Comparison of ENCODE assay signal across 8 cellular contexts in genomic region chr4:77538574-77539157, GRCh38.
DNase-seq lines count a peak whose midpoint lies in the region; ATAC-seq, FAIRE-seq and TF ChIP-seq lines count a peak whose summit lies in the region.

No MANE protein-coding gene starts in this region.

- peaks cover 39% of the 10 kb centered on the region for H3K27me3 ChIP-seq in ACC112 (ENCODE audit: insufficient read depth, low read length)
- no peaks in the 10 kb centered on the region for H3K27me3 ChIP-seq in HepG2 (ENCODE audit: control insufficient read depth in 1 of 2, insufficient read depth in 2 of 2, low read length in 2 of 2)

- H3K4me3 ChIP-seq in ACC112 (ENCODE audit: low read depth, low read length) (peak overlapping the region; percentile 64), HFF-Myc (replicated peaks; ENCODE audit: low read depth, low read length) (no peak overlapping the region), astrocyte of the spinal cord (ENCODE audit: low read depth, low read length) (no peak overlapping the region), HepG2 (replicated peaks in 1 of 3; ENCODE audit: insufficient read depth in 1 of 3, low read depth in 2 of 3, low read length in 3 of 3) (no peak overlapping the region)

- DNase-seq in HFF-Myc (ENCODE audit: extremely low read depth, low read depth) (peak; percentile 7), astrocyte of the spinal cord (ENCODE audit: low read depth, low spot score) (peak; percentile 46), HepG2 (ENCODE audit: low spot score) (peak; percentile 12), T-helper 1 cell (no peak)
- no peak for DNase-seq in effector CD4-positive, alpha-beta T cell
- no peak for DNase-seq in activated naive CD4-positive, alpha-beta T cell treated with Interleukin-2 at 50 U/mL for 16 hours

- TF ChIP-seq POLR2A in HepG2 (IDR thresholded peaks at IDR 0.05; ENCODE audit: insufficient read depth in 1 of 2, low read depth in 2 of 2, low read length in 2 of 2): no peak

- POLR2A ChIA-PET in HepG2 (lab: Yijun Ruan, JAX): no interaction called here

- H2AFZ ChIP-seq in ACC112 (ENCODE audit: low read length, unreplicated experiment) (no peak overlapping the region), HepG2 (ENCODE audit: low read length) (no peak overlapping the region)

- no peak overlapping the region for H3K9ac ChIP-seq in HepG2 (ENCODE audit: insufficient read depth, low read depth, low read length)

- FAIRE-seq in HepG2 (lab: Jason Lieb, UNC): no peak

- no peak overlapping the region for H3K4me2 ChIP-seq in HepG2 (ENCODE audit: low read depth, low read length)

- H3K36me3 ChIP-seq in ACC112 (ENCODE audit: insufficient read depth, low read length) (no peaks in the 10 kb centered on the region), HepG2 (replicated peaks in 1 of 2; ENCODE audit: control insufficient read depth in 1 of 2, insufficient read depth in 2 of 2, low read length in 2 of 2) (no peaks in the 10 kb centered on the region)

- ATAC-seq in HepG2: no peak
- ATAC-seq in GM21423 (IDR thresholded peaks at IDR 0.05; ENCODE audit: unreplicated experiment): no peak

- no peaks in the 10 kb centered on the region for H3K9me3 ChIP-seq in HepG2 (ENCODE audit: low read length)

- no peaks in the 10 kb centered on the region for H4K20me1 ChIP-seq in HepG2 (ENCODE audit: insufficient read depth, low read length)

- H3K4me1 ChIP-seq in ACC112 (ENCODE audit: control insufficient read depth, insufficient read depth, low read length, unreplicated experiment) (peaks cover 24% of the 10 kb centered on the region), HepG2 (ENCODE audit: insufficient read depth, low read length) (peaks cover 9% of the 10 kb centered on the region)

- 0% methylated on average over 4 of the region's 4 CpGs for WGBS in HepG2 (ENCODE audit: low lambda C conversion rate)

- TF ChIP-seq EP300 in HepG2 (IDR thresholded peaks at IDR 0.05; ENCODE audit: low read depth in 2 of 2, low read length in 2 of 2): no peak
- no peak for TF ChIP-seq EP300 in HepG2 (CRISPR knock-in tag; IDR thresholded peaks at IDR 0.05; ENCODE audit: borderline replicate concordance)

- BruUV-seq in HepG2 (replicated peaks; lab: Mats Ljungman, UMichigan): no TSS peak

- peak overlapping the region; percentile 78 for H3K27ac ChIP-seq in ACC112 (ENCODE audit: low read depth, low read length)
- no peak overlapping the region for H3K27ac ChIP-seq in HepG2 (ENCODE audit: extremely low read length, insufficient read depth, low read length)

- intact Hi-C loops in HepG2 (cut with micrococcal nuclease; ENCODE audit: unreplicated experiment): no loop called here

- TF ChIP-seq RAD21 in HepG2 (CRISPR knock-in tag; IDR thresholded peaks at IDR 0.05): no peak

- H3K79me2 ChIP-seq in ACC112 (ENCODE audit: control insufficient read depth, insufficient read depth, low read length, unreplicated experiment) (no peaks in the 10 kb centered on the region), HepG2 (ENCODE audit: insufficient read depth, low read length) (no peaks in the 10 kb centered on the region)

- TF ChIP-seq CTCF in HFF-Myc (IDR thresholded peaks at IDR 0.05; ENCODE audit: low read depth, low read length, missing control alignments) (no peak), astrocyte of the spinal cord (IDR thresholded peaks at IDR 0.05; ENCODE audit: low read depth, low read length) (no peak), HepG2 (CRISPR knock-in tag; IDR thresholded peaks at IDR 0.05) (no peak)

- CTCF ChIA-PET in HepG2 (lab: Yijun Ruan, JAX; ENCODE audit: low intra/inter-chr PET ratio, low total read pairs): no interaction called here

- in situ Hi-C loops in astrocyte of the spinal cord (cut with HindIII; ENCODE audit: low sequenced_read_pairs) (no loop called here), HepG2 (cut with HindIII; ENCODE audit: extremely low pct_ligation_motif_present, low pct_unique_long_range_greater_than_20kb) (no loop called here)

TF ChIP-seq in HepG2, 621 proteins besides CTCF, POLR2A, EP300 and RAD21:
- TF ChIP-seq ZNF441 (CRISPR knock-in tag; IDR thresholded peaks at IDR 0.05; ENCODE audit: borderline replicate concordance) (peak; percentile 88; the same call in 1 of the 2 replicates), NR2F6 (IDR thresholded peaks at IDR 0.05) (0 out of 2 replicates have a peak, but pooled peaks have one; percentile 13), NR2F6 (CRISPR knock-in tag; IDR thresholded peaks at IDR 0.05) (no peak), ZNF354B (CRISPR knock-in tag; IDR thresholded peaks at IDR 0.05) (no peak), RFX5 (IDR thresholded peaks at IDR 0.05; ENCODE audit: low read depth, low read length) (peak; percentile 35; the same call in 1 of the 2 replicates), ZSCAN12 (CRISPR knock-in tag; IDR thresholded peaks at IDR 0.05) (no peak)
TF ChIP-seq in HepG2: peak in this region for 3.

Comparison
In these comparisons a context has a peak if more than half of its experiments do, and no peak if none do; other contexts are left out.
1. DNase-seq: peak in HFF-Myc (single experiment), astrocyte of the spinal cord (single experiment) and HepG2 (single experiment); none in T-helper 1 cell (0 of 5), effector CD4-positive, alpha-beta T cell (single experiment) and activated naive CD4-positive, alpha-beta T cell treated with Interleukin-2 at 50 U/mL for 16 hours (single experiment).